In genomic region chr4:5925419-5926187, GRCh38 we compare ENCODE assay signal across 1 cellular context.
TF ChIP-seq lines count a peak whose summit lies in the region.

No MANE protein-coding gene starts in this region.

TF ChIP-seq in H1, 55 proteins besides CTCF, POLR2A, EP300 and RAD21 (continued from another document):
- no peak for TF ChIP-seq CBX8 (IDR thresholded peaks at IDR 0.05; ENCODE audit: borderline replicate concordance, low read depth, low read length)
- TF ChIP-seq RFX5 (IDR thresholded peaks at IDR 0.05; ENCODE audit: borderline replicate concordance, low read depth, low read length) = no peak
- no peak for TF ChIP-seq SAP30 (IDR thresholded peaks at IDR 0.05; ENCODE audit: insufficient read depth, insufficient replicate concordance, low read length)
- no peak for TF ChIP-seq PHF8 (conservative IDR thresholded peaks at IDR 0.05; ENCODE audit: low read depth, low read length)
- no peak for TF ChIP-seq SIRT6 (IDR thresholded peaks at IDR 0.05; ENCODE audit: low read length)
- no peak for TF ChIP-seq JUN (IDR thresholded peaks at IDR 0.05; ENCODE audit: low read depth, low read length)
- no peak for TF ChIP-seq TBP (IDR thresholded peaks at IDR 0.05; ENCODE audit: low read depth, low read length)
